11 cellular contexts compared by ENCODE assay signal in genomic region chr11:32435947-32436750, GRCh38. TPM values are rescaled to one million over a fixed set of nuclear protein-coding genes. Genes with fewer than 3 reads are reported as not detected.
DNase-seq lines count a peak whose midpoint lies in the region; ATAC-seq and TF ChIP-seq lines count a peak whose summit lies in the region.
"Had no signal": no experiment of that assay in that cellular context is flagged by ENCODE, and none has a peak within 500 bp of the region (broad histone marks: within the 10 kb centered on the region; RNA-seq: fewer than 3 reads in every experiment).

No MANE protein-coding gene starts in this region.

- H4K20me1 ChIP-seq in neural progenitor cell (ENCODE audit: low read depth): peaks cover 97% of the 10 kb centered on the region
- H4K20me1 ChIP-seq in Karpas-422 (ENCODE audit: insufficient read depth, low read depth, low read length): no peaks in the 10 kb centered on the region

- H3K36me3 ChIP-seq in neural progenitor cell (no peaks in the 10 kb centered on the region), Karpas-422 (ENCODE audit: insufficient read depth, low read length) (no peaks in the 10 kb centered on the region)

- peaks cover 32% of the 10 kb centered on the region for H3K4me1 Mint-ChIP-seq in neural progenitor cell

- no peak for ATAC-seq in left colon

- TF ChIP-seq CTCF in fibroblast of pulmonary artery (IDR thresholded peaks at IDR 0.05; ENCODE audit: low read length, missing control alignments): no peak
- no peak for TF ChIP-seq CTCF in neural progenitor cell (IDR thresholded peaks at IDR 0.05)

- H3K36me3 Mint-ChIP-seq in neural progenitor cell: no peaks in the 10 kb centered on the region

- H3K4me2 ChIP-seq in neural progenitor cell: peak overlapping the region; percentile 72
- H3K4me2 ChIP-seq in Karpas-422 (ENCODE audit: low read depth, low read length, poor library complexity, severe bottlenecking): no peak overlapping the region

- peaks cover 100% of the 10 kb centered on the region for H3K27me3 ChIP-seq in neural progenitor cell
- H3K27me3 ChIP-seq in Karpas-422 (ENCODE audit: low read length): no peaks in the 10 kb centered on the region

- no peak overlapping the region for H3K9ac ChIP-seq in neural progenitor cell
- H3K9ac ChIP-seq in Karpas-422 (ENCODE audit: low read length): no peak overlapping the region

- no peak overlapping the region for H2AFZ ChIP-seq in neural progenitor cell (replicated peaks)
- no peak overlapping the region for H2AFZ ChIP-seq in Karpas-422 (ENCODE audit: low read length)

- peaks cover 6% of the 10 kb centered on the region for H3K9me3 Mint-ChIP-seq in neural progenitor cell

- no peak overlapping the region for H3K27ac Mint-ChIP-seq in neural progenitor cell

- H3K4me1 ChIP-seq in neural progenitor cell: peaks cover 13% of the 10 kb centered on the region
- H3K4me1 ChIP-seq in Karpas-422 (ENCODE audit: low read length): no peaks in the 10 kb centered on the region

- no peaks in the 10 kb centered on the region for H3F3A ChIP-seq in neural progenitor cell (ENCODE audit: low read depth)

- DNase-seq in DMS 273 treated with DMSO at 0.1 percent for 48 hours (lab: John Stamatoyannopoulos, UW): peak; percentile 12
- DNase-seq in NCI-H226: peak; percentile 49
- peak; percentile 76 for DNase-seq in fibroblast of pulmonary artery (ENCODE audit: low read depth)
- peak; percentile 47 for DNase-seq in neural progenitor cell (ENCODE audit: low spot score)
- no peak for DNase-seq in Karpas-422
- no peak for DNase-seq in C1 segment of cervical spinal cord (lab: John Stamatoyannopoulos, UW)
- DNase-seq in NCI-H1105 (lab: John Stamatoyannopoulos, UW): no peak
- no peak for DNase-seq in left colon
- DNase-seq: HCEC 1CT, hippocampal formation, IMR-90 had no signal

- intact Hi-C loops in left colon (cut with DNase I, micrococcal nuclease): no loop called here

- H3K4me3 Mint-ChIP-seq in neural progenitor cell: peak overlapping the region; percentile 60

- peak overlapping the region; percentile 72 for H3K4me3 ChIP-seq in fibroblast of pulmonary artery (replicated peaks; ENCODE audit: low read depth, low read length)
- peak overlapping the region; percentile 37 for H3K4me3 ChIP-seq in neural progenitor cell
- H3K4me3 ChIP-seq in Karpas-422 (ENCODE audit: low read length): no peak overlapping the region

- peaks cover 89% of the 10 kb centered on the region for H3K27me3 Mint-ChIP-seq in neural progenitor cell (ENCODE audit: insufficient read depth, low read depth)

- no peaks in the 10 kb centered on the region for H3K79me2 ChIP-seq in neural progenitor cell (ENCODE audit: low read depth)
- H3K79me2 ChIP-seq in Karpas-422 (ENCODE audit: low read length): no peaks in the 10 kb centered on the region

- H3K9me3 ChIP-seq in neural progenitor cell (ENCODE audit: low read depth) (no peaks in the 10 kb centered on the region), Karpas-422 (ENCODE audit: low read length) (no peaks in the 10 kb centered on the region)

- H3K27ac ChIP-seq in neural progenitor cell: no peak overlapping the region
- no peak overlapping the region for H3K27ac ChIP-seq in Karpas-422 (ENCODE audit: low read length)

- H3K9me2 ChIP-seq in Karpas-422 (replicated peaks; ENCODE audit: insufficient read depth, low read length): no peaks in the 10 kb centered on the region

RNA-seq across cellular contexts. Expression of gene WT1, which starts 0.8 kb away (rescaled TPM):
- total RNA-seq in neural progenitor cell (ENCODE audit: low replicate concordance) (not detected in 2 replicates), left colon (not detected)
- total RNA-seq in Karpas-422 (2014; rRNA removed; shearing (Covaris generic); ENCODE audit: low replicate concordance): 0.52 and 0.69 TPM in 2 replicates
- total RNA-seq: IMR-90 had no signal

Comparison
In these comparisons a context has a peak if more than half of its experiments do, and no peak if none do; other contexts are left out.
1. DNase-seq: peak in DMS 273 treated with DMSO at 0.1 percent for 48 hours (single experiment), NCI-H226 (single experiment), fibroblast of pulmonary artery (single experiment) and neural progenitor cell (single experiment); none in Karpas-422 (single experiment), C1 segment of cervical spinal cord (0 of 14), NCI-H1105 (single experiment) and left colon (0 of 2).